Comparison of ENCODE assay signal across 8 cellular contexts in the genomic region with DNA sequence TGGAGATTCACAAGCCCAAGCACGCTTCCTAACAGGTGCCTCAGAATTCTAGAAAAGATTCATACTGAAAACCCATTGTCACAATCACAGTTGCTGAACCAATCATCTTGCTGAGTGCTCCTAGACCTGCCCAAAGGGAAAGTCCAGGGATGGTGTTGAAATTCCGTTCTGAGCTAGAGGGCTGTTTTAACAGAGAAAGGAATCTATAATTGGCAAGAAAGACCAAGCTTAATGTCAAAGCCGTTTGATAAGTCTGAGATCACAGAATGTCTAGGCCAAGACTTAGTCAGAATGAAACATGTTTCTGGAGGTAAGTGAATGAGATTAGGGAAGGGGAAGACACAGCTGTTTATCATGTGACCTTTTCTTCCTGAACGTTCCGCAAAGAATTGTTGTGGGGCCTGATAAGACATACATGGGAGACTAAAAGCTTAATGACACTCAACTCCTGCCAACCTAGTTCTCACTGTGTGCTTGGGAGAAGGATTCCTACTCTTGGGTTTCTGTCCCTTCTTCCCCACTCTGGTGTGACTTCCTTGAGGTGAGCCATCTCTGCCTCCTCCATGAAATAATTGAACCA.
DNase-seq lines count a peak whose midpoint lies in the region; ATAC-seq lines count a peak whose summit lies in the region.

No MANE protein-coding gene starts in this region.

- ATAC-seq in HG03025 (IDR thresholded peaks at IDR 0.05; ENCODE audit: low FRiP score, unreplicated experiment): peak; percentile 77
- peak; percentile 92 for ATAC-seq in activated naive CD8-positive, alpha-beta T cell treated with anti-CD3 and anti-CD28 coated beads, Interleukin-2, amount 50 U/mL, for 24 hours
- ATAC-seq in stimulated activated naive CD8-positive, alpha-beta T cell treated with anti-CD3 and anti-CD28 coated beads, Interleukin-15, amount 100 ng/mL, for 72 hours: peak; percentile 91

- no peaks in the 10 kb centered on the region for H3K9me3 Mint-ChIP-seq in activated naive CD8-positive, alpha-beta T cell treated with anti-CD3 and anti-CD28 coated beads, Interleukin-2, amount 50 U/mL, for 24 hours
- H3K9me3 Mint-ChIP-seq in stimulated activated naive CD8-positive, alpha-beta T cell treated with anti-CD3 and anti-CD28 coated beads, Interleukin-15, amount 100 ng/mL, for 72 hours: no peaks in the 10 kb centered on the region

- peak overlapping the region; percentile 4 for H3K4me3 Mint-ChIP-seq in activated naive CD8-positive, alpha-beta T cell treated with anti-CD3 and anti-CD28 coated beads, Interleukin-2, amount 50 U/mL, for 24 hours
- peak overlapping the region in 1 of 2 donors; percentile 44 for H3K4me3 Mint-ChIP-seq in stimulated activated naive CD8-positive, alpha-beta T cell treated with anti-CD3 and anti-CD28 coated beads, Interleukin-15, amount 100 ng/mL, for 72 hours

- DNase-seq in stimulated activated CD4-positive, alpha-beta T cell treated with anti-CD3 and anti-CD28 coated beads, Interleukin-15, amount 100 ng/mL, for 24 hours: peak; percentile 64
- DNase-seq in stimulated activated CD4-positive, alpha-beta T cell treated with anti-CD3 and anti-CD28 coated beads, Interleukin-12 subunit alpha, Interleukin-12 subunit beta, amount 100 ng/mL, for 4 hours: no peak
- DNase-seq in activated naive CD8-positive, alpha-beta T cell treated with anti-CD3 and anti-CD28 coated beads, Interleukin-2, amount 50 U/mL, for 24 hours: no peak
- DNase-seq in stimulated activated naive CD8-positive, alpha-beta T cell treated with anti-CD3 and anti-CD28 coated beads, Interleukin-15, amount 100 ng/mL, for 72 hours: peak in 1 of 2 donors; percentile 70
- DNase-seq in NOMO-1 treated with dmso at 0.1 percent for 144 hours (lab: John Stamatoyannopoulos, UW; ENCODE audit: unreplicated experiment) (no peak), amygdala (lab: John Stamatoyannopoulos, UW) (no peak), superior temporal gyrus (ENCODE audit: extremely low spot score) (no peak)

- peaks cover 40% of the 10 kb centered on the region for H3K4me1 Mint-ChIP-seq in activated naive CD8-positive, alpha-beta T cell treated with anti-CD3 and anti-CD28 coated beads, Interleukin-2, amount 50 U/mL, for 24 hours
- peaks cover 35% of the 10 kb centered on the region for H3K4me1 Mint-ChIP-seq in stimulated activated naive CD8-positive, alpha-beta T cell treated with anti-CD3 and anti-CD28 coated beads, Interleukin-15, amount 100 ng/mL, for 72 hours

- H3K27me3 Mint-ChIP-seq in activated naive CD8-positive, alpha-beta T cell treated with anti-CD3 and anti-CD28 coated beads, Interleukin-2, amount 50 U/mL, for 24 hours: peaks cover 7% of the 10 kb centered on the region
- H3K27me3 Mint-ChIP-seq in stimulated activated naive CD8-positive, alpha-beta T cell treated with anti-CD3 and anti-CD28 coated beads, Interleukin-15, amount 100 ng/mL, for 72 hours: peaks cover 15% of the 10 kb centered on the region

- H3K36me3 Mint-ChIP-seq in activated naive CD8-positive, alpha-beta T cell treated with anti-CD3 and anti-CD28 coated beads, Interleukin-2, amount 50 U/mL, for 24 hours (ENCODE audit: low read depth): no peaks in the 10 kb centered on the region

- peak overlapping the region; percentile 72 for H3K27ac Mint-ChIP-seq in activated naive CD8-positive, alpha-beta T cell treated with anti-CD3 and anti-CD28 coated beads, Interleukin-2, amount 50 U/mL, for 24 hours
- H3K27ac Mint-ChIP-seq in stimulated activated naive CD8-positive, alpha-beta T cell treated with anti-CD3 and anti-CD28 coated beads, Interleukin-15, amount 100 ng/mL, for 72 hours: peak overlapping the region in 1 of 2 donors; percentile 86
